16 cellular contexts compared by ENCODE assay signal in the genomic region with DNA sequence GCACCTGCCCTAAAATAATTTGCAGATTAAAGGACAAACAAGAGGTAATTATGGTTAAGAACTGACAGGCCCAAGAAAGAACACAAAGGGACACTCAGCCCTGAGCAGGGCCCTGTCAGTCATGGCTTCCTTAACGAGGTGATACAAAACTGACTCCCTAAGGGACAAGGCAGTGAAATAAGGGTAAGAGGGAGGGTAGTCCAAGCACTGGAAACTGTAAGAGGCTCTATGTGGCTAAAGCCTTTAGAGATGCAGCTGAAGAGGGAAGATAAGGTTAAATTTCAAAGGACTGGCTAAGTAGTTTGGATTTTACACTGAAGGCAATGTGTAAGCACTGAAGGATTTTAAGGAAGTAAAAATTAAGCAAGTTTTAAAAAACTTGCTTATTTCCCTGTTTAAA. TPM values are rescaled to one million over a fixed set of nuclear protein-coding genes. Genes with fewer than 3 reads are reported as not detected.
A peak's percentile ranks its signal among the peaks of the same experiment; 100 is the strongest.
DNase-seq lines count a peak whose midpoint lies in the region; ATAC-seq and TF ChIP-seq lines count a peak whose summit lies in the region.
"Had no signal": no experiment of that assay in that cellular context is flagged by ENCODE, and none has a peak within 500 bp of the region (broad histone marks: within the 10 kb centered on the region; RNA-seq: fewer than 3 reads in every experiment).

No MANE protein-coding gene starts in this region.

- POLR2A ChIA-PET in WTC11 (lab: Charles Lee), result interaction anchor here (0.7 kb wide), 1 partner anchor 10 kb away, joined by 5 read pairs; no protein-coding TSS in a partner anchor

- peaks cover 49% of the 10 kb centered on the region for H3K4me1 Mint-ChIP-seq in activated T-cell treated with anti-CD3 and anti-CD28 coated beads, Interleukin-2, amount 50 U/mL, for 72 hours (ENCODE audit: low read depth)
- peaks cover 31% of the 10 kb centered on the region for H3K4me1 Mint-ChIP-seq in WTC11
- peaks cover 19% of the 10 kb centered on the region for H3K4me1 Mint-ChIP-seq in neural progenitor cell

- no peak for DNase-seq in activated T-cell treated with anti-CD3 and anti-CD28 coated beads, Interleukin-2, amount 50 U/mL, for 72 hours
- no peak for DNase-seq in activated T-cell treated with anti-CD3 and anti-CD28 coated beads, Interleukin-2, amount 50 U/mL, for 1 hour
- DNase-seq in MV-4-11 (lab: John Stamatoyannopoulos, UW) (peak; percentile 47), WTC11 (ENCODE audit: low spot score) (no peak), neural progenitor cell (ENCODE audit: low spot score) (peak; percentile 20), foreskin fibroblast (no peak), substantia nigra (lab: John Stamatoyannopoulos, UW) (no peak)
- DNase-seq: activated naive CD4-positive, alpha-beta T cell treated with anti-CD3 and anti-CD28 coated beads, Interleukin-2, amount 50 U/mL, for 16 hours; effector CD8-positive, alpha-beta T cell; HCEC 1CT; mucosa of descending colon; NCI-H1092 treated with DMSO at 0.1 percent for 48 hours; NCI-H446; spleen; stimulated activated naive CD8-positive, alpha-beta T cell treated with anti-CD3 and anti-CD28 coated beads, Interleukin-15, Interleukin-2, amounts not matched to agents 100 U/mL and 50 U/mL, for 24 hours had no signal

- H3K9me3 Mint-ChIP-seq in activated T-cell treated with anti-CD3 and anti-CD28 coated beads, Interleukin-2, amount 50 U/mL, for 72 hours, result no peaks in the 10 kb centered on the region
- no peaks in the 10 kb centered on the region for H3K9me3 Mint-ChIP-seq in WTC11
- no peaks in the 10 kb centered on the region for H3K9me3 Mint-ChIP-seq in neural progenitor cell

- H3K4me3 Mint-ChIP-seq in activated T-cell treated with anti-CD3 and anti-CD28 coated beads, Interleukin-2, amount 50 U/mL, for 72 hours, result peak overlapping the region in 1 of 2 donors; percentile 29
- H3K4me3 Mint-ChIP-seq in WTC11 (no peak overlapping the region), neural progenitor cell (no peak overlapping the region)

- no peak for ATAC-seq in activated T-cell treated with anti-CD3 and anti-CD28 coated beads, Interleukin-2, amount 50 U/mL, for 72 hours (replicated peaks in 1 of 2)
- ATAC-seq in WTC11 (no peak), HG02981 (IDR thresholded peaks at IDR 0.05; ENCODE audit: unreplicated experiment) (no peak)
- ATAC-seq: mucosa of descending colon; stimulated activated naive CD8-positive, alpha-beta T cell treated with anti-CD3 and anti-CD28 coated beads, Interleukin-15, Interleukin-2, amounts not matched to agents 100 U/mL and 50 U/mL, for 24 hours had no signal

- no peak overlapping the region for H3K9ac ChIP-seq in neural progenitor cell

- H3K27ac ChIP-seq in neural progenitor cell (peak overlapping the region; percentile 39), substantia nigra (ENCODE audit: low read depth, low read length, poor library complexity, severe bottlenecking) (no peak overlapping the region)

- H3K36me3 Mint-ChIP-seq in activated T-cell treated with anti-CD3 and anti-CD28 coated beads, Interleukin-2, amount 50 U/mL, for 72 hours (ENCODE audit: insufficient read depth in 2 of 2), result peaks cover 6 to 18% of the 10 kb centered on the region in 2 donors
- H3K36me3 Mint-ChIP-seq in WTC11, result peaks cover 4% of the 10 kb centered on the region; the same call in 1 of the 2 replicates
- peaks cover 8% of the 10 kb centered on the region for H3K36me3 Mint-ChIP-seq in neural progenitor cell

- peaks cover 41% of the 10 kb centered on the region for H3K79me2 ChIP-seq in neural progenitor cell (ENCODE audit: low read depth)

- H3K27me3 ChIP-seq in neural progenitor cell, result peaks cover 5% of the 10 kb centered on the region
- H3K27me3 ChIP-seq: spleen had no signal

- H3K4me3 ChIP-seq in neural progenitor cell (no peak overlapping the region), foreskin fibroblast (ENCODE audit: low read depth in 1 of 2, low read length in 2 of 2) (no peak overlapping the region)
- H3K4me3 ChIP-seq: mucosa of descending colon, spleen had no signal

- no peak overlapping the region for H3K4me2 ChIP-seq in neural progenitor cell

- CTCF ChIA-PET in WTC11 (lab: Charles Lee), result no interaction called here

- no peak overlapping the region for H2AFZ ChIP-seq in neural progenitor cell (replicated peaks)

- H3K27ac Mint-ChIP-seq in activated T-cell treated with anti-CD3 and anti-CD28 coated beads, Interleukin-2, amount 50 U/mL, for 72 hours, result peak overlapping the region; percentile 54
- H3K27ac Mint-ChIP-seq in WTC11 (0 out of 2 replicates have a peak overlapping the region, but pooled peaks have one; percentile 47), neural progenitor cell (peak overlapping the region; percentile 17)

- H4K20me1 ChIP-seq in neural progenitor cell (ENCODE audit: low read depth), result no peaks in the 10 kb centered on the region

- no peaks in the 10 kb centered on the region for H3K36me3 ChIP-seq in neural progenitor cell

- H3F3A ChIP-seq in neural progenitor cell (ENCODE audit: low read depth), result peaks cover 8% of the 10 kb centered on the region

- H3K4me1 ChIP-seq in neural progenitor cell, result no peaks in the 10 kb centered on the region

- H3K9me3 ChIP-seq in neural progenitor cell (ENCODE audit: low read depth), result no peaks in the 10 kb centered on the region
- H3K9me3 ChIP-seq: mucosa of descending colon, spleen had no signal

- no peak for TF ChIP-seq CTCF in WTC11 (IDR thresholded peaks at IDR 0.05)
- no peak for TF ChIP-seq CTCF in neural progenitor cell (IDR thresholded peaks at IDR 0.05)
- TF ChIP-seq CTCF in foreskin fibroblast (IDR thresholded peaks at IDR 0.05; ENCODE audit: low read depth, low read length), result no peak

- no peaks in the 10 kb centered on the region for H3K27me3 Mint-ChIP-seq in activated T-cell treated with anti-CD3 and anti-CD28 coated beads, Interleukin-2, amount 50 U/mL, for 72 hours (ENCODE audit: low read depth)
- H3K27me3 Mint-ChIP-seq in WTC11 (ENCODE audit: low read depth) (no peaks in the 10 kb centered on the region), neural progenitor cell (ENCODE audit: insufficient read depth, low read depth) (no peaks in the 10 kb centered on the region)

TF ChIP-seq in WTC11, 78 proteins besides CTCF, POLR2A, EP300 and RAD21 (continues in another document):
- TF ChIP-seq CBFB (CRISPR knock-in tag; IDR thresholded peaks at IDR 0.05; ENCODE audit: low read depth) (no peak), ATF1 (CRISPR knock-in tag; IDR thresholded peaks at IDR 0.05) (no peak), ZNF416 (CRISPR knock-in tag; IDR thresholded peaks at IDR 0.05) (no peak), GRHL2 (CRISPR knock-in tag; IDR thresholded peaks at IDR 0.05; ENCODE audit: insufficient replicate concordance, severe bottlenecking) (no peak), IRF2 (CRISPR knock-in tag; IDR thresholded peaks at IDR 0.05; ENCODE audit: borderline replicate concordance, low read depth) (no peak), NR2C2 (CRISPR knock-in tag; IDR thresholded peaks at IDR 0.05) (no peak), FOXK1 (CRISPR knock-in tag; IDR thresholded peaks at IDR 0.05) (no peak), ZNF121 (CRISPR knock-in tag; IDR thresholded peaks at IDR 0.05) (no peak)
- TF ChIP-seq, protein P1, sequence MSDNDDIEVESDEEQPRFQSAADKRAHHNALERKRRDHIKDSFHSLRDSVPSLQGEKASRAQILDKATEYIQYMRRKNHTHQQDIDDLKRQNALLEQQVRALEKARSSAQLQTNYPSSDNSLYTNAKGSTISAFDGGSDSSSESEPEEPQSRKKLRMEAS (CRISPR knock-in tag; IDR thresholded peaks at IDR 0.05), result no peak
- TF ChIP-seq, protein P2, sequence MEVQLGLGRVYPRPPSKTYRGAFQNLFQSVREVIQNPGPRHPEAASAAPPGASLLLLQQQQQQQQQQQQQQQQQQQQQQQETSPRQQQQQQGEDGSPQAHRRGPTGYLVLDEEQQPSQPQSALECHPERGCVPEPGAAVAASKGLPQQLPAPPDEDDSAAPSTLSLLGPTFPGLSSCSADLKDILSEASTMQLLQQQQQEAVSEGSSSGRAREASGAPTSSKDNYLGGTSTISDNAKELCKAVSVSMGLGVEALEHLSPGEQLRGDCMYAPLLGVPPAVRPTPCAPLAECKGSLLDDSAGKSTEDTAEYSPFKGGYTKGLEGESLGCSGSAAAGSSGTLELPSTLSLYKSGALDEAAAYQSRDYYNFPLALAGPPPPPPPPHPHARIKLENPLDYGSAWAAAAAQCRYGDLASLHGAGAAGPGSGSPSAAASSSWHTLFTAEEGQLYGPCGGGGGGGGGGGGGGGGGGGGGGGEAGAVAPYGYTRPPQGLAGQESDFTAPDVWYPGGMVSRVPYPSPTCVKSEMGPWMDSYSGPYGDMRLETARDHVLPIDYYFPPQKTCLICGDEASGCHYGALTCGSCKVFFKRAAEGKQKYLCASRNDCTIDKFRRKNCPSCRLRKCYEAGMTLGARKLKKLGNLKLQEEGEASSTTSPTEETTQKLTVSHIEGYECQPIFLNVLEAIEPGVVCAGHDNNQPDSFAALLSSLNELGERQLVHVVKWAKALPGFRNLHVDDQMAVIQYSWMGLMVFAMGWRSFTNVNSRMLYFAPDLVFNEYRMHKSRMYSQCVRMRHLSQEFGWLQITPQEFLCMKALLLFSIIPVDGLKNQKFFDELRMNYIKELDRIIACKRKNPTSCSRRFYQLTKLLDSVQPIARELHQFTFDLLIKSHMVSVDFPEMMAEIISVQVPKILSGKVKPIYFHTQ (CRISPR knock-in tag; IDR thresholded peaks at IDR 0.05), result no peak
- TF ChIP-seq, protein P3, sequence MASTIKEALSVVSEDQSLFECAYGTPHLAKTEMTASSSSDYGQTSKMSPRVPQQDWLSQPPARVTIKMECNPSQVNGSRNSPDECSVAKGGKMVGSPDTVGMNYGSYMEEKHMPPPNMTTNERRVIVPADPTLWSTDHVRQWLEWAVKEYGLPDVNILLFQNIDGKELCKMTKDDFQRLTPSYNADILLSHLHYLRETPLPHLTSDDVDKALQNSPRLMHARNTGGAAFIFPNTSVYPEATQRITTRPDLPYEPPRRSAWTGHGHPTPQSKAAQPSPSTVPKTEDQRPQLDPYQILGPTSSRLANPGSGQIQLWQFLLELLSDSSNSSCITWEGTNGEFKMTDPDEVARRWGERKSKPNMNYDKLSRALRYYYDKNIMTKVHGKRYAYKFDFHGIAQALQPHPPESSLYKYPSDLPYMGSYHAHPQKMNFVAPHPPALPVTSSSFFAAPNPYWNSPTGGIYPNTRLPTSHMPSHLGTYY (CRISPR knock-in tag; IDR thresholded peaks at IDR 0.05), result no peak

RNA-seq across cellular contexts. Expression of a gene that starts 3.9 kb away (rescaled TPM):
- 10 to 100 TPM; 27.3 to 34.8 TPM for total RNA-seq in activated T-cell treated with anti-CD3 and anti-CD28 coated beads, Interleukin-2, amount 50 U/mL, for 72 hours
- total RNA-seq in WTC11 (2021) (22.9 to 26.7 TPM (median 24.2 TPM) in 3 replicates), neural progenitor cell (ENCODE audit: low replicate concordance) (21.9 and 48.4 TPM in 2 replicates)

RNA-seq across cellular contexts. Expression of a gene that starts 21.5 kb away (rescaled TPM):
- 1 to 10 TPM; 3.2 to 5.3 TPM for total RNA-seq in activated T-cell treated with anti-CD3 and anti-CD28 coated beads, Interleukin-2, amount 50 U/mL, for 72 hours
- total RNA-seq in WTC11 (2021), result 26.4 to 32.6 TPM (median 29.9 TPM) in 3 replicates
- total RNA-seq in neural progenitor cell (ENCODE audit: low replicate concordance), result 15.8 and 22.5 TPM in 2 replicates

Comparison
In these comparisons a context has a peak if more than half of its experiments do, and no peak if none do; other contexts are left out.
1. DNase-seq: peak in MV-4-11 (single experiment) and neural progenitor cell (single experiment); none in activated T-cell treated with anti-CD3 and anti-CD28 coated beads, Interleukin-2, amount 50 U/mL, for 72 hours (0 of 2), activated T-cell treated with anti-CD3 and anti-CD28 coated beads, Interleukin-2, amount 50 U/mL, for 1 hour (single experiment), WTC11 (single experiment), foreskin fibroblast (0 of 2) and substantia nigra (0 of 49).
2. Peak in every context shown above with its lines, with median percentiles within 50 percentile points of each other: H3K27ac Mint-ChIP-seq.